In the genomic region with DNA sequence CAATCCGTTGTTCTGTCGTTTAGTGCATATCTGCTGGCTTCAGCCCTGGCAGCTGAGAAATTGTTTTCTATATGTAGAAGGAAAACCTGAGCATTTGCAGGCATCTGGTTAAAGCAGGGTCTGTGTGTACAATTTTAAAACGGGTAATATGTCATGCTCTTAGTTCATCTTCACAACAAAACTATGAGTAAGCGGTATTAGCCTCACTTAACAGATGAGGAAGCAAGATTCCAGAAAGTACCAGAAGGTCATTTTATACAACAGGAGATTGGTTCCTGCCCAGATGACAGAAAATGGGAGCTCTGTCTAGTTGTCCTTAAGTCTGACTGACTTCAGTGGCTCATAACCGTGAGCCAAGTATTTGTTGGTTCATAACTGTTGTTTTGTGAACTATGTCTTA, we compare ENCODE assay signal across 8 cellular contexts. TPM values are rescaled to one million over a fixed set of nuclear protein-coding genes. Genes with fewer than 3 reads are reported as not detected.
DNase-seq lines count a peak whose midpoint lies in the region; ATAC-seq, FAIRE-seq and TF ChIP-seq lines count a peak whose summit lies in the region.

No MANE protein-coding gene starts in this region.

- no peaks in the 10 kb centered on the region for H3K27me3 Mint-ChIP-seq in activated T-cell treated with anti-CD3 and anti-CD28 coated beads, Interleukin-2, amount 50 U/mL, for 72 hours (ENCODE audit: low read depth)
- no peaks in the 10 kb centered on the region for H3K27me3 Mint-ChIP-seq in activated naive CD8-positive, alpha-beta T cell treated with anti-CD3 and anti-CD28 coated beads, Interleukin-2, amount 10 ng/mL, durations not matched to agents 7 days and 5 days

- peak overlapping the region; percentile 94 for H3K4me3 Mint-ChIP-seq in activated T-cell treated with anti-CD3 and anti-CD28 coated beads, Interleukin-2, amount 50 U/mL, for 72 hours
- peak overlapping the region; percentile 93 for H3K4me3 Mint-ChIP-seq in activated naive CD8-positive, alpha-beta T cell treated with anti-CD3 and anti-CD28 coated beads, Interleukin-2, amount 10 ng/mL, durations not matched to agents 7 days and 5 days

- H3K27me3 ChIP-seq in thymus (ENCODE audit: control insufficient read depth, insufficient read depth), result no peaks in the 10 kb centered on the region

- intact Hi-C loops in kidney (cut with DNase I), result no loop called here

- 94% methylated on average over 5 of the region's 5 CpGs for WGBS in thymus

- no peaks in the 10 kb centered on the region for H3K9me3 ChIP-seq in kidney (ENCODE audit: control insufficient read depth in 1 of 2, low read length in 2 of 2)
- no peaks in the 10 kb centered on the region for H3K9me3 ChIP-seq in thymus (ENCODE audit: control insufficient read depth)

- H3K36me3 ChIP-seq in kidney (ENCODE audit: control insufficient read depth in 1 of 2, insufficient read depth in 2 of 2, low read length in 2 of 2) (peaks cover 30 to 32% of the 10 kb centered on the region in 2 donors), thymus (ENCODE audit: control insufficient read depth, insufficient read depth) (peaks cover 23% of the 10 kb centered on the region)

- H3K9me3 Mint-ChIP-seq in activated T-cell treated with anti-CD3 and anti-CD28 coated beads, Interleukin-2, amount 50 U/mL, for 72 hours, result no peaks in the 10 kb centered on the region
- H3K9me3 Mint-ChIP-seq in activated naive CD8-positive, alpha-beta T cell treated with anti-CD3 and anti-CD28 coated beads, Interleukin-2, amount 10 ng/mL, durations not matched to agents 7 days and 5 days, result no peaks in the 10 kb centered on the region

- H3K27ac ChIP-seq in kidney (ENCODE audit: low read depth in 2 of 2, low read length in 2 of 2) (no peak overlapping the region), thymus (ENCODE audit: low read depth) (no peak overlapping the region)

- ATAC-seq in activated T-cell treated with anti-CD3 and anti-CD28 coated beads, Interleukin-2, amount 50 U/mL, for 72 hours (replicated peaks in 1 of 2), result no peak
- ATAC-seq in activated naive CD8-positive, alpha-beta T cell treated with anti-CD3 and anti-CD28 coated beads, Interleukin-2, amount 10 ng/mL, durations not matched to agents 7 days and 5 days (ENCODE audit: low read depth), result no peak
- ATAC-seq in GM19452 (IDR thresholded peaks at IDR 0.05; ENCODE audit: unreplicated experiment) (no peak), HG03439 (IDR thresholded peaks at IDR 0.05; ENCODE audit: unreplicated experiment) (no peak)

- H3K4me3 ChIP-seq in kidney (ENCODE audit: low read length in 2 of 2) (peak overlapping the region; percentile 94 to 97), thymus (ENCODE audit: low read length) (peak overlapping the region; percentile 75)

- no peak for DNase-seq in activated T-cell treated with anti-CD3 and anti-CD28 coated beads, Interleukin-2, amount 50 U/mL, for 72 hours
- no peak for DNase-seq in activated T-cell treated with anti-CD3 and anti-CD28 coated beads, Interleukin-2, amount 50 U/mL, for 48 hours
- no peak for DNase-seq in activated naive CD8-positive, alpha-beta T cell treated with anti-CD3 and anti-CD28 coated beads, Interleukin-2, amount 10 ng/mL, durations not matched to agents 7 days and 5 days
- DNase-seq in kidney (no peak), SIG-M5 treated with dmso at 0.1 percent for 504 hours (lab: John Stamatoyannopoulos, UW; ENCODE audit: unreplicated experiment) (no peak)

- FAIRE-seq in kidney (lab: Jason Lieb, UNC), result no peak

- peak overlapping the region; percentile 66 for H3K27ac Mint-ChIP-seq in activated T-cell treated with anti-CD3 and anti-CD28 coated beads, Interleukin-2, amount 50 U/mL, for 72 hours
- H3K27ac Mint-ChIP-seq in activated naive CD8-positive, alpha-beta T cell treated with anti-CD3 and anti-CD28 coated beads, Interleukin-2, amount 10 ng/mL, durations not matched to agents 7 days and 5 days, result peak overlapping the region; percentile 94

- peaks cover 6 to 7% of the 10 kb centered on the region in 2 donors for H3K36me3 Mint-ChIP-seq in activated T-cell treated with anti-CD3 and anti-CD28 coated beads, Interleukin-2, amount 50 U/mL, for 72 hours (ENCODE audit: insufficient read depth in 2 of 2)
- H3K36me3 Mint-ChIP-seq in activated naive CD8-positive, alpha-beta T cell treated with anti-CD3 and anti-CD28 coated beads, Interleukin-2, amount 10 ng/mL, durations not matched to agents 7 days and 5 days, result peaks cover 13% of the 10 kb centered on the region

- peak overlapping the region; percentile 31 to 96 for H3K9ac ChIP-seq in kidney (ENCODE audit: low read length in 2 of 2)

- peaks cover 14 to 22% of the 10 kb centered on the region in 2 donors for H3K4me1 ChIP-seq in kidney (ENCODE audit: control insufficient read depth in 1 of 2, insufficient read depth in 1 of 2, low read depth in 1 of 2, low read length in 2 of 2)
- peaks cover 17% of the 10 kb centered on the region for H3K4me1 ChIP-seq in thymus (ENCODE audit: control insufficient read depth, insufficient read depth, low read length)

- peaks cover 40% of the 10 kb centered on the region for H3K4me1 Mint-ChIP-seq in activated T-cell treated with anti-CD3 and anti-CD28 coated beads, Interleukin-2, amount 50 U/mL, for 72 hours (ENCODE audit: low read depth)
- H3K4me1 Mint-ChIP-seq in activated naive CD8-positive, alpha-beta T cell treated with anti-CD3 and anti-CD28 coated beads, Interleukin-2, amount 10 ng/mL, durations not matched to agents 7 days and 5 days, result peaks cover 30% of the 10 kb centered on the region

- TF ChIP-seq CTCF in kidney (IDR thresholded peaks at IDR 0.05; ENCODE audit: borderline replicate concordance, extremely low read depth, insufficient read depth), result no peak

- POLR2A ChIA-PET in activated naive CD8-positive, alpha-beta T cell treated with anti-CD3 and anti-CD28 coated beads, Interleukin-2, amount 10 ng/mL, durations not matched to agents 7 days and 5 days (lab: Charles Lee), result interaction anchor here (0.7 to 2.4 kb wide), 10 partner anchors 9 to 200 kb away, joined by 3 to 26 read pairs (median 8); a partner anchor contains a TSS

RNA-seq across cellular contexts. Expression of a gene that starts 1.1 kb away (rescaled TPM):
- total RNA-seq in activated T-cell treated with anti-CD3 and anti-CD28 coated beads, Interleukin-2, amount 50 U/mL, for 72 hours, result 10 to 100 TPM; 32.7 to 35.1 TPM
- total RNA-seq in activated naive CD8-positive, alpha-beta T cell treated with anti-CD3 and anti-CD28 coated beads, Interleukin-2, amount 10 ng/mL, durations not matched to agents 7 days and 5 days, result 10 to 100 TPM; 41.3 to 47.0 TPM
- 44.7 TPM for total RNA-seq in kidney
- polyA plus RNA-seq in kidney (ENCODE audit: insufficient read depth, low read depth, low replicate concordance) (34.6 TPM), thymus (18.5 TPM)

RNA-seq across cellular contexts. Expression of a gene that starts 1.3 kb away (rescaled TPM):
- 10 to 100 TPM; 45.9 to 48.2 TPM for total RNA-seq in activated T-cell treated with anti-CD3 and anti-CD28 coated beads, Interleukin-2, amount 50 U/mL, for 72 hours
- 10 to 100 TPM; 44.3 to 44.6 TPM for total RNA-seq in activated naive CD8-positive, alpha-beta T cell treated with anti-CD3 and anti-CD28 coated beads, Interleukin-2, amount 10 ng/mL, durations not matched to agents 7 days and 5 days
- total RNA-seq in kidney, result 45.6 TPM
- 62.3 TPM for polyA plus RNA-seq in kidney (ENCODE audit: insufficient read depth, low read depth, low replicate concordance)
- polyA plus RNA-seq in thymus, result 40.7 TPM

RNA-seq across cellular contexts. Expression of a gene that starts 8.7 kb away (rescaled TPM):
- 1 to 10 TPM; 8.4 to 9.2 TPM for total RNA-seq in activated T-cell treated with anti-CD3 and anti-CD28 coated beads, Interleukin-2, amount 50 U/mL, for 72 hours
- total RNA-seq in activated naive CD8-positive, alpha-beta T cell treated with anti-CD3 and anti-CD28 coated beads, Interleukin-2, amount 10 ng/mL, durations not matched to agents 7 days and 5 days, result 10 to 100 TPM; 11.8 to 11.9 TPM
- 20.8 TPM for total RNA-seq in kidney
- polyA plus RNA-seq in kidney (ENCODE audit: insufficient read depth, low read depth, low replicate concordance) (10.8 TPM), thymus (8.3 TPM)

RNA-seq across cellular contexts. Expression of a gene that starts 14.6 kb away (rescaled TPM):
- total RNA-seq in activated T-cell treated with anti-CD3 and anti-CD28 coated beads, Interleukin-2, amount 50 U/mL, for 72 hours, result 10 to 100 TPM; 38.5 to 44.4 TPM
- 10 to 100 TPM; 32.3 to 35.5 TPM for total RNA-seq in activated naive CD8-positive, alpha-beta T cell treated with anti-CD3 and anti-CD28 coated beads, Interleukin-2, amount 10 ng/mL, durations not matched to agents 7 days and 5 days
- total RNA-seq in kidney, result 10.1 TPM
- 3.5 TPM for polyA plus RNA-seq in kidney (ENCODE audit: insufficient read depth, low read depth, low replicate concordance)
- polyA plus RNA-seq in thymus, result 21.6 TPM

RNA-seq across cellular contexts. Expression of a gene that starts 41.6 kb away (rescaled TPM):
- total RNA-seq in activated T-cell treated with anti-CD3 and anti-CD28 coated beads, Interleukin-2, amount 50 U/mL, for 72 hours, result 1 to 10 TPM; 1.2 to 1.6 TPM
- total RNA-seq in activated naive CD8-positive, alpha-beta T cell treated with anti-CD3 and anti-CD28 coated beads, Interleukin-2, amount 10 ng/mL, durations not matched to agents 7 days and 5 days, result 1 to 10 TPM in 1 of 2 experiments, under 1 TPM in 1; 0.58 to 1.3 TPM
- total RNA-seq in kidney, result 1.3 TPM
- polyA plus RNA-seq in kidney (ENCODE audit: insufficient read depth, low read depth, low replicate concordance) (0.88 TPM), thymus (1.9 TPM)
